9 cellular contexts compared by ENCODE assay signal in genomic region chr11:11841121-11841604, GRCh38. TPM values are rescaled to one million over a fixed set of nuclear protein-coding genes. Genes with fewer than 3 reads are reported as not detected.
DNase-seq lines count a peak whose midpoint lies in the region; ATAC-seq, FAIRE-seq and TF ChIP-seq lines count a peak whose summit lies in the region.
"Had no signal": no experiment of that assay in that cellular context is flagged by ENCODE, and none has a peak within 500 bp of the region (broad histone marks: within the 10 kb centered on the region; RNA-seq: fewer than 3 reads in every experiment).

No MANE protein-coding gene starts in this region.

- intact Hi-C loops in ovary (cut with DNase I), result no loop called here

- peak overlapping the region; percentile 56 for H3K4me3 ChIP-seq in ovary

- H3K36me3 Mint-ChIP-seq in T-cell, result no peaks in the 10 kb centered on the region

- POLR2A ChIA-PET in T-cell (lab: Charles Lee), result interaction anchor here (0.5 to 3.5 kb wide), 5 partner anchors 16 to 1032 kb away, joined by 3 to 16 read pairs (median 10); partner anchors contain the start of gene EIF4G2 (in 1 of the 2)

- no peaks in the 10 kb centered on the region for H3K27me3 ChIP-seq in ovary

- H3K4me3 Mint-ChIP-seq in T-cell, result no peak overlapping the region
- H3K4me3 Mint-ChIP-seq: stimulated activated naive CD8-positive, alpha-beta T cell treated with anti-CD3 and anti-CD28 coated beads, Interleukin-15, Interleukin-2, amounts not matched to agents 100 ng/mL and 50 ng/mL, for 24 hours had no signal

- no peak for TF ChIP-seq CTCF in ovary (IDR thresholded peaks at IDR 0.05)

- peak; percentile 38 for DNase-seq in COLO829 (ENCODE audit: low spot score)
- peak; percentile 47 for DNase-seq in HuH-7 (ENCODE audit: low spot score)
- peak in 4 of 34 experiments; percentile 2 to 16 (median 10) for DNase-seq in T-cell
- DNase-seq in frontal cortex (ENCODE audit: low spot score in 2 of 2), result peak; percentile 47 to 61
- peak in 4 of 5 donors; percentile 54 to 72 (median 59) for DNase-seq in ovary
- no peak for DNase-seq in ecto neural progenitor cell (ENCODE audit: low spot score)

- H3K36me3 ChIP-seq in ovary, result no peaks in the 10 kb centered on the region

- H3K4me1 ChIP-seq in ovary (ENCODE audit: insufficient read depth), result peaks cover 7% of the 10 kb centered on the region

- no peak overlapping the region for H3K27ac Mint-ChIP-seq in T-cell
- H3K27ac Mint-ChIP-seq: stimulated activated naive CD8-positive, alpha-beta T cell treated with anti-CD3 and anti-CD28 coated beads, Interleukin-15, Interleukin-2, amounts not matched to agents 100 ng/mL and 50 ng/mL, for 24 hours had no signal

- H3K9me3 Mint-ChIP-seq in T-cell, result no peaks in the 10 kb centered on the region
- H3K9me3 Mint-ChIP-seq: stimulated activated naive CD8-positive, alpha-beta T cell treated with anti-CD3 and anti-CD28 coated beads, Interleukin-15, Interleukin-2, amounts not matched to agents 100 ng/mL and 50 ng/mL, for 24 hours had no signal

- WGBS in ovary, 3 donors, result 3 to 7% (median 5%) methylated on average over 17 of the region's 17 CpGs

- H3K9me3 ChIP-seq in ovary, result no peaks in the 10 kb centered on the region

- CTCF ChIA-PET in T-cell (lab: Charles Lee), result interaction anchor here (0.6 to 1.4 kb wide), 6 partner anchors 9 to 57 kb away, joined by 3 to 9 read pairs (median 4); no protein-coding TSS in a partner anchor

- ATAC-seq in GM19452 (IDR thresholded peaks at IDR 0.05; ENCODE audit: unreplicated experiment) (peak; percentile 1), T-cell (replicated peaks in 1 of 4) (peak in 3 of 4 experiments; percentile 8 to 13 (median 9)), HG03159 (IDR thresholded peaks at IDR 0.05; ENCODE audit: unreplicated experiment) (no peak)

- peak overlapping the region; percentile 74 to 94 for H3K27ac ChIP-seq in ovary

- no peak for TF ChIP-seq POLR2A in ovary (IDR thresholded peaks at IDR 0.05)

- peaks cover 0 to 3% (median 0%) of the 10 kb centered on the region in 3 donors for H3K4me1 Mint-ChIP-seq in T-cell

- peaks cover 9 to 18% of the 10 kb centered on the region in 2 donors for H3K27me3 Mint-ChIP-seq in T-cell

- no peak for TF ChIP-seq EP300 in ovary (IDR thresholded peaks at IDR 0.05)

- FAIRE-seq in frontal cortex (lab: Jason Lieb, UNC), result no peak

RNA-seq across cellular contexts. Expression of gene USP47, which starts 0.6 kb away (rescaled TPM):
- total RNA-seq in T-cell (10 to 100 TPM; 49.3 to 77.6 (median 58.6) TPM), frontal cortex (149 TPM), ovary (10 to 100 TPM; 43.9 to 70.5 (median 52.1) TPM)
- polyA plus RNA-seq in ovary, result 10 to 100 TPM; 26.5 to 27.1 TPM
